In the genomic region with DNA sequence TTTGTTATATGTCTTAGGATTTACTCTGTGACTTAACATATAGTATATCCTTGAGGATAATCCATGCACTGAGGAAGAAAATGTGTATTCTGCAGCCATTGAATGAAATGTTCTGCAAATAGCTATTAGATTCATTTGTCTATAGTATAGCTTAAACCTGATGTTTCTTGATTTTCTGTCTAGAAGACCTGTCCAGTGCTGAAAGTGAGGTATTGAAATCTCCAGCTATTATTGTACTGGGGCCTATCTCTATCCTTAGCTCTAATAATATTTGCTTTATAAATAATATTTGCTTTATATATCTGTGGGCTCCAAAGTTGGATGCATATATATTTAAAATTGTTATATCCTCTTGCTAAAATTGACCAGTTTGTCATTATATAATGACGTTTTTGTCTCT, we compare ENCODE assay signal across 34 cellular contexts. TPM values are rescaled to one million over a fixed set of nuclear protein-coding genes. Genes with fewer than 3 reads are reported as not detected.
"Had no signal": no experiment of that assay in that cellular context is flagged by ENCODE, and none has a peak within 500 bp of the region (broad histone marks: within the 10 kb centered on the region; RNA-seq: fewer than 3 reads in every experiment).

No MANE protein-coding gene starts in this region.

- H3K4me3 Mint-ChIP-seq: immature natural killer cell; memory B cell; mesothelial cell of epicardium; naive B cell; naive thymus-derived CD4-positive, alpha-beta T cell; naive thymus-derived CD8-positive, alpha-beta T cell had no signal

- FAIRE-seq: islet of Langerhans, keratinocyte had no signal

- H3K4me3 ChIP-seq: left lung, left ventricle myocardium inferior, lower lobe of right lung, lung, mucosa of descending colon had no signal

- H3K36me3 Mint-ChIP-seq: immature natural killer cell; memory B cell; mesothelial cell of epicardium; naive B cell; naive thymus-derived CD4-positive, alpha-beta T cell; naive thymus-derived CD8-positive, alpha-beta T cell had no signal

- H3K36me3 ChIP-seq: left lung, left ventricle myocardium inferior, lower lobe of right lung had no signal

- DNase-seq: hippocampal formation; hypothalamus; immature natural killer cell; islet precursor cell; kidney; kidney glomerular epithelial cell; left cardiac atrium; left colon; left lung; left ventricle myocardium inferior; left ventricle myocardium superior; lower lobe of right lung; mammary epithelial cell; mesenchymal stem cell; mesendoderm; midbrain; mucosa of descending colon; naive B cell; naive thymus-derived CD4-positive, alpha-beta T cell; naive thymus-derived CD8-positive, alpha-beta T cell had no signal

- ATAC-seq: left cardiac atrium; left colon; left lobe of liver; left lung; left ventricle myocardium superior; lower lobe of right lung; mucosa of descending colon; naive thymus-derived CD4-positive, alpha-beta T cell; naive thymus-derived CD8-positive, alpha-beta T cell had no signal

- H3K27ac ChIP-seq: left lung, left ventricle myocardium inferior, lower lobe of right lung had no signal

- H3K9me3 ChIP-seq: left lung, left ventricle myocardium inferior, lower lobe of right lung had no signal

- H3K27me3 ChIP-seq: left lung had no signal

- H3K27ac Mint-ChIP-seq: immature natural killer cell; memory B cell; mesothelial cell of epicardium; naive B cell; naive thymus-derived CD4-positive, alpha-beta T cell; naive thymus-derived CD8-positive, alpha-beta T cell had no signal

- H3K4me1 Mint-ChIP-seq: immature natural killer cell; memory B cell; mesothelial cell of epicardium; naive B cell; naive thymus-derived CD4-positive, alpha-beta T cell; naive thymus-derived CD8-positive, alpha-beta T cell had no signal

- H3K27me3 Mint-ChIP-seq: memory B cell; naive B cell; naive thymus-derived CD4-positive, alpha-beta T cell; naive thymus-derived CD8-positive, alpha-beta T cell had no signal

- H3K4me1 ChIP-seq: left lung, left ventricle myocardium inferior, lower lobe of right lung had no signal

RNA-seq across cellular contexts. Expression of gene MAGEC3, which starts 26.7 kb away (rescaled TPM):
- total RNA-seq: kidney; kidney epithelial cell; left cardiac atrium; left colon; left lobe of liver; left lung; left ventricle myocardium inferior; left ventricle myocardium superior; liver; lower leg skin; lower lobe of right lung; lung; lung microvascular endothelial cell; mammary epithelial cell; mesenteric fat pad; mononuclear cell; mucosa of descending colon; mucosa of gallbladder; myocyte; naive thymus-derived CD4-positive, alpha-beta T cell; naive thymus-derived CD8-positive, alpha-beta T cell had no signal
- polyA plus RNA-seq: immature natural killer cell; keratinocyte; liver; lung; mammary epithelial cell; naive thymus-derived CD4-positive, alpha-beta T cell; naive thymus-derived CD8-positive, alpha-beta T cell had no signal
